In the genomic region with DNA sequence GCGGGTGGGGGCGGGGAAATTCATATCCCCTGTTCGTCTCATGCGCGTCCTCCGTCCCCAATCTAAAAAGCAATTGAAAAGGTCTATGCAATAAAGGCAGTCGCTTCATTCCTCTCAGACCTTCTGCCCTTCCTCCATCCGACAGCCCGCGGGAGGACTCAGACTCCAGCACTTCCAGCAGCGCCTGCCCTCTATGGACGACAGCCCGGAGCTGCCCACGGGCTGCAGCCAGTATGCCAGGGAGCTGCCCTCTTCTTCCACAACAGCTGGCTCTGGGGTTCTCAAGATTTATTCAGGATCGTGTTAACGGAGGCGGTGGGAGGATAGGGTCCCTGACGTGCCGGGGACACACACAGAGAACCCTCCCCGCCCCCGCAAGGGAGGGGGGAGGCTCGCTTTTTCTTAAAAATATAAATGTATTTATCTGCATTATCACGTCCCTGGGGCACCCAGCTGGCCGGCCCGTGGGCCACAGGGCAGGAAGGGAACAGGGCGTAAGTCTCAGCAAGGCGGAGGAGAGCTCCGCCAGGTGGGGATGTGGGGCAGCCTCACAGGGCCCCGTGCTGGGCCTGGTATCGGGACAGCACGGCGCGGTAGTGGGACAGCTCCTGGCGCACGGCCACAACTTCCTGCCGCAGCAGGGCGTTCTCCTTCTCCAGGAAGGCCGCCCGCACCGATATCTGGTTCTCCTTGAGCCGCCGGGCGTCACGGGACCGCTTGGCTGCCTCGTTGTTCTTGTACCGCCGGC, we compare ENCODE assay signal across 9 cellular contexts. TPM values are rescaled to one million over a fixed set of nuclear protein-coding genes. Genes with fewer than 3 reads are reported as not detected.
DNase-seq lines count a peak whose midpoint lies in the region; ATAC-seq and TF ChIP-seq lines count a peak whose summit lies in the region.
"Had no signal": no experiment of that assay in that cellular context is flagged by ENCODE, and none has a peak within 500 bp of the region (broad histone marks: within the 10 kb centered on the region; RNA-seq: fewer than 3 reads in every experiment).

No MANE protein-coding gene starts in this region.

- no peak overlapping the region for H3K9ac ChIP-seq in parathyroid adenoma

- intact Hi-C loops in CD14-positive monocyte (cut with micrococcal nuclease), result loop anchor here in 1 of 2 donors (10.0 kb wide), 2 partner anchors 306 to 334 kb away; a partner anchor contains a TSS
- intact Hi-C loops in heart right ventricle (cut with DNase I), result loop anchor here in 2 of 10 donors (10.0 kb wide), 1 partner anchor 334 kb away; a partner anchor contains a TSS

- H3K27ac Mint-ChIP-seq in CD14-positive monocyte (peak overlapping the region; percentile 8 to 87 (median 81)), T-helper 17 cell (peak overlapping the region; percentile 14)

- no peak overlapping the region for H2AFZ ChIP-seq in parathyroid adenoma

- no peak overlapping the region for H3K4me2 ChIP-seq in parathyroid adenoma (ENCODE audit: low read length)

- no peak for ATAC-seq in T-helper 17 cell
- ATAC-seq in heart right ventricle, result peak; percentile 7 to 44 (median 24)
- no peak for ATAC-seq in activated CD4-positive, CD25-positive, alpha-beta regulatory T cell treated with anti-CD3 and anti-CD28 coated beads, Interleukin-2, amount 50 U/mL, for 24 hours
- no peak for ATAC-seq in HG03354 (IDR thresholded peaks at IDR 0.05; ENCODE audit: poor library complexity, severe bottlenecking, unreplicated experiment)
- no peak for ATAC-seq in HG03342 (IDR thresholded peaks at IDR 0.05; ENCODE audit: unreplicated experiment)
- ATAC-seq in HG03097 (IDR thresholded peaks at IDR 0.05; ENCODE audit: low FRiP score, unreplicated experiment), result no peak

- H3K4me3 Mint-ChIP-seq in CD14-positive monocyte (peak overlapping the region; percentile 37 to 67), T-helper 17 cell (no peak overlapping the region)

- H3K9me3 ChIP-seq in T-helper 17 cell (ENCODE audit: control insufficient read depth, low read length, poor library complexity, severe bottlenecking), result no peaks in the 10 kb centered on the region
- no peaks in the 10 kb centered on the region for H3K9me3 ChIP-seq in heart right ventricle
- no peaks in the 10 kb centered on the region for H3K9me3 ChIP-seq in parathyroid adenoma (ENCODE audit: control insufficient read depth, low read length)

- H3K4me1 ChIP-seq in heart right ventricle, result peaks cover 16 to 59% (median 52%) of the 10 kb centered on the region in 9 donors
- peaks cover 44% of the 10 kb centered on the region for H3K4me1 ChIP-seq in parathyroid adenoma

- H3K36me3 Mint-ChIP-seq in CD14-positive monocyte, result peaks cover 27 to 48% of the 10 kb centered on the region in 2 donors
- H3K36me3 Mint-ChIP-seq in T-helper 17 cell (ENCODE audit: low read depth), result no peaks in the 10 kb centered on the region

- peaks cover 0 to 3% (median 0%) of the 10 kb centered on the region in 7 donors for H3K9me3 Mint-ChIP-seq in CD14-positive monocyte

- H3K36me3 ChIP-seq in heart right ventricle (peaks cover 0 to 70% (median 3%) of the 10 kb centered on the region in 9 donors), parathyroid adenoma (ENCODE audit: control insufficient read depth, insufficient read depth, low read length) (no peaks in the 10 kb centered on the region)

- no peaks in the 10 kb centered on the region for H3K79me2 ChIP-seq in parathyroid adenoma

- peaks cover 57% of the 10 kb centered on the region for H3K4me1 Mint-ChIP-seq in CD14-positive monocyte
- peaks cover 18% of the 10 kb centered on the region for H3K4me1 Mint-ChIP-seq in T-helper 17 cell

- H3K4me3 ChIP-seq in heart right ventricle (peak overlapping the region in 5 of 10 donors; percentile 1 to 20 (median 16)), parathyroid adenoma (ENCODE audit: low read depth, low read length) (no peak overlapping the region)

- TF ChIP-seq CTCF in CD14-positive monocyte (IDR thresholded peaks at IDR 0.05) (peak; percentile 21), heart right ventricle (IDR thresholded peaks at IDR 0.05) (peak in 6 of 9 donors; percentile 26 to 57 (median 42)), parathyroid adenoma (IDR thresholded peaks at IDR 0.05) (peak; percentile 31)

- DNase-seq in CD14-positive monocyte (ENCODE audit: low spot score) (peak; percentile 49), T-helper 17 cell (no peak), heart right ventricle (peak; percentile 78 to 88)
- DNase-seq: stimulated activated naive CD4-positive, alpha-beta T cell treated with Interleukin-2 at 50 U/mL for 16 hours had no signal

- 10 to 11% methylated on average over 48 of the region's 48 CpGs for WGBS in heart right ventricle, 2 donors

- H3K27ac ChIP-seq in heart right ventricle, result peak overlapping the region; percentile 46 to 84 (median 78)
- peak overlapping the region; percentile 75 for H3K27ac ChIP-seq in parathyroid adenoma

- H3K27me3 ChIP-seq in heart right ventricle (no peaks in the 10 kb centered on the region), parathyroid adenoma (ENCODE audit: control insufficient read depth, insufficient read depth, low read length) (no peaks in the 10 kb centered on the region)

- H3K27me3 Mint-ChIP-seq in CD14-positive monocyte (ENCODE audit: low read depth in 3 of 3) (no peaks in the 10 kb centered on the region), T-helper 17 cell (no peaks in the 10 kb centered on the region)

RNA-seq across cellular contexts. Expression of a gene that starts 6.7 kb away (rescaled TPM):
- 10 to 100 TPM; 17.5 to 22.3 TPM for polyA plus RNA-seq in CD14-positive monocyte
- 10 to 100 TPM; 29.7 to 38.2 TPM for total RNA-seq in T-helper 17 cell
- total RNA-seq in heart right ventricle, result 10 to 100 TPM in 8 of 10 donors, 1 to 10 TPM in 2; 2.4 to 30.0 (median 12.8) TPM
- 10 to 100 TPM in 1 of 2 donors, 1 to 10 TPM in 1; 5.8 to 11.6 TPM for polyA plus RNA-seq in heart right ventricle

RNA-seq across cellular contexts. Expression of a gene that starts 11.2 kb away (rescaled TPM):
- 1 to 10 TPM; 8.5 to 9.1 TPM for polyA plus RNA-seq in CD14-positive monocyte
- total RNA-seq in T-helper 17 cell, result 10 to 100 TPM; 11.9 to 12.6 TPM
- total RNA-seq in heart right ventricle, result 10 to 100 TPM in 2 of 10 donors, 1 to 10 TPM in 8; 5.7 to 13.0 (median 7.7) TPM
- polyA plus RNA-seq in heart right ventricle, result 10 to 100 TPM in 1 of 2 donors, 1 to 10 TPM in 1; 8.7 to 15.9 TPM

RNA-seq across cellular contexts. Expression of a gene that starts 11.5 kb away (rescaled TPM):
- polyA plus RNA-seq in CD14-positive monocyte, result 100 to 1,000 TPM; 803 to 892 TPM
- 1,000 to 10,000 TPM; 2,478 to 2,506 TPM for total RNA-seq in T-helper 17 cell
- total RNA-seq in heart right ventricle, result 100 to 1,000 TPM; 493 to 753 (median 543) TPM
- polyA plus RNA-seq in heart right ventricle, result 1,000 to 10,000 TPM; 1,418 to 2,257 TPM

RNA-seq across cellular contexts. Expression of a gene that starts 15.5 kb away (rescaled TPM):
- 1 to 10 TPM; 1.8 to 4.9 TPM for polyA plus RNA-seq in CD14-positive monocyte
- total RNA-seq in T-helper 17 cell, result 1 to 10 TPM; 7.4 to 9.6 TPM
- total RNA-seq in heart right ventricle, result 1 to 10 TPM; 1.8 to 9.6 (median 3.8) TPM
- polyA plus RNA-seq in heart right ventricle, result 10 to 100 TPM in 1 of 2 donors, 1 to 10 TPM in 1; 3.2 to 24.5 TPM

RNA-seq across cellular contexts. Expression of a gene that starts 15.6 kb away (rescaled TPM):
- polyA plus RNA-seq in CD14-positive monocyte (not detected), heart right ventricle (under 1 TPM in 1 of 2 donors, not detected in 1; 0.01 TPM)
- total RNA-seq in T-helper 17 cell (1 to 10 TPM; 3.1 to 3.6 TPM), heart right ventricle (not detected)

Comparison
In these comparisons a context has a peak if more than half of its experiments do, and no peak if none do; other contexts are left out.
1. DNase-seq: peak in CD14-positive monocyte (single experiment) and heart right ventricle (2 of 2); none in T-helper 17 cell (0 of 3).
2. ATAC-seq: peak in heart right ventricle (8 of 8); none in T-helper 17 cell (single experiment), activated CD4-positive, CD25-positive, alpha-beta regulatory T cell treated with anti-CD3 and anti-CD28 coated beads, Interleukin-2, amount 50 U/mL, for 24 hours (0 of 2), HG03354 (single experiment), HG03342 (single experiment) and HG03097 (single experiment).
3. Peak in every context shown above with its lines, with median percentiles within 50 percentile points of each other: CTCF ChIP-seq.